Comparison of ENCODE assay signal across 1 cellular context in the genomic region with DNA sequence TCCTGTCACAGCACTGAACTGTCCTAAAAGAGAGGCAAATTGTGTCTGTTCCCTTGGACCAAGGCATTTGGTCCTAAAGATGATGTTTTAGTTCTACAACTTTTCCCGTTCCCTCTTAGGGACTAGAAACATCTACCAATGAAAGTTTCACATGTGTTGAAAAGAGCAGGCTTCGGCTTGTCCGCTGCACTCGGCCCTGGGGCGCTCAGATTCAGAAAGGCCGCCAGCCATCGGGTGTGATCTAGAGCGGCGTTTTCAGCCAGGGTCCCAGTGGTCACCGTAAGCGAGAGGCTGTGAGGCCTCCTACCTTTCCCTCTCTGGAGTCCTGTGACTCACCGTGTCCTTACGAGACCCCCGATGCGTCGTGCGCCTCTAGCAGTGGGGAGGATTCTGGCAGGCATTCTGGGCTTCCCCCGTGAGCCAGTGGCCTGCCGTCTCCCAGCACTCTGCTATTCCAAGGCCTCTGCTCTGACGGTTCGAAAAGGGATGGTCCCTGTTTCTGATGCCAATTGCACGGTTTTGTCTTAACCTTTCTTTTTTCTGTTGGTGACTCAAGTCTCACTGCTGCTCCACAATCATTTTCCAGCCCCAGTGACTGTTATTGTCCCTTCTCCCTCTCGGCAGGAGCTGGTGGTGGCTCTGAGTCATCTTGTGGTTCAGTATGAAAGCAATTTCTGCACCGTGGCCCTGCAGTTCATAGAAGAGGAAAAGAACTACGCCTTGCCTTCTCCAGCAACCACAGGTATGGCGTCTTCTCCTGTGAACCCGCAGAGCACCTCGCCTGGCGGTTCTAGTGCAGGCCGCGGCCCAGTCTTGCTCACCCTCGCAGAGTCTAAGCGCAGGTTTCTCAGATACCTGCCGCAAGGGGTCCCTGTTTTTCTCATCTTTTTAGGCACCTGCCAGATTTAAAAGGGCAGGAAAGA.
TF ChIP-seq lines count a peak whose summit lies in the region.

No MANE protein-coding gene starts in this region.

TF ChIP-seq in K562, 482 proteins besides CTCF, POLR2A, EP300 and RAD21 (continued from another document and continues in another):
- TF ChIP-seq, protein P1, sequence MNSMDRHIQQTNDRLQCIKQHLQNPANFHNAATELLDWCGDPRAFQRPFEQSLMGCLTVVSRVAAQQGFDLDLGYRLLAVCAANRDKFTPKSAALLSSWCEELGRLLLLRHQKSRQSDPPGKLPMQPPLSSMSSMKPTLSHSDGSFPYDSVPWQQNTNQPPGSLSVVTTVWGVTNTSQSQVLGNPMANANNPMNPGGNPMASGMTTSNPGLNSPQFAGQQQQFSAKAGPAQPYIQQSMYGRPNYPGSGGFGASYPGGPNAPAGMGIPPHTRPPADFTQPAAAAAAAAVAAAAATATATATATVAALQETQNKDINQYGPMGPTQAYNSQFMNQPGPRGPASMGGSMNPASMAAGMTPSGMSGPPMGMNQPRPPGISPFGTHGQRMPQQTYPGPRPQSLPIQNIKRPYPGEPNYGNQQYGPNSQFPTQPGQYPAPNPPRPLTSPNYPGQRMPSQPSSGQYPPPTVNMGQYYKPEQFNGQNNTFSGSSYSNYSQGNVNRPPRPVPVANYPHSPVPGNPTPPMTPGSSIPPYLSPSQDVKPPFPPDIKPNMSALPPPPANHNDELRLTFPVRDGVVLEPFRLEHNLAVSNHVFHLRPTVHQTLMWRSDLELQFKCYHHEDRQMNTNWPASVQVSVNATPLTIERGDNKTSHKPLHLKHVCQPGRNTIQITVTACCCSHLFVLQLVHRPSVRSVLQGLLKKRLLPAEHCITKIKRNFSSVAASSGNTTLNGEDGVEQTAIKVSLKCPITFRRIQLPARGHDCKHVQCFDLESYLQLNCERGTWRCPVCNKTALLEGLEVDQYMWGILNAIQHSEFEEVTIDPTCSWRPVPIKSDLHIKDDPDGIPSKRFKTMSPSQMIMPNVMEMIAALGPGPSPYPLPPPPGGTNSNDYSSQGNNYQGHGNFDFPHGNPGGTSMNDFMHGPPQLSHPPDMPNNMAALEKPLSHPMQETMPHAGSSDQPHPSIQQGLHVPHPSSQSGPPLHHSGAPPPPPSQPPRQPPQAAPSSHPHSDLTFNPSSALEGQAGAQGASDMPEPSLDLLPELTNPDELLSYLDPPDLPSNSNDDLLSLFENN (IDR thresholded peaks at IDR 0.05; ENCODE audit: low read depth in 2 of 2, low read length in 2 of 2), result no peak
- TF ChIP-seq, protein P2, sequence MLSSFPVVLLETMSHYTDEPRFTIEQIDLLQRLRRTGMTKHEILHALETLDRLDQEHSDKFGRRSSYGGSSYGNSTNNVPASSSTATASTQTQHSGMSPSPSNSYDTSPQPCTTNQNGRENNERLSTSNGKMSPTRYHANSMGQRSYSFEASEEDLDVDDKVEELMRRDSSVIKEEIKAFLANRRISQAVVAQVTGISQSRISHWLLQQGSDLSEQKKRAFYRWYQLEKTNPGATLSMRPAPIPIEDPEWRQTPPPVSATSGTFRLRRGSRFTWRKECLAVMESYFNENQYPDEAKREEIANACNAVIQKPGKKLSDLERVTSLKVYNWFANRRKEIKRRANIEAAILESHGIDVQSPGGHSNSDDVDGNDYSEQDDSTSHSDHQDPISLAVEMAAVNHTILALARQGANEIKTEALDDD (IDR thresholded peaks at IDR 0.05), result no peak
- TF ChIP-seq, protein P3, sequence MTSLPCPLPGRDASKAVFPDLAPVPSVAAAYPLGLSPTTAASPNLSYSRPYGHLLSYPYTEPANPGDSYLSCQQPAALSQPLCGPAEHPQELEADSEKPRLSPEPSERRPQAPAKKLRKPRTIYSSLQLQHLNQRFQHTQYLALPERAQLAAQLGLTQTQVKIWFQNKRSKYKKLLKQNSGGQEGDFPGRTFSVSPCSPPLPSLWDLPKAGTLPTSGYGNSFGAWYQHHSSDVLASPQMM (CRISPR knock-in tag; IDR thresholded peaks at IDR 0.05), result no peak
- TF ChIP-seq SMARCB1 (IDR thresholded peaks at IDR 0.05; ENCODE audit: insufficient read length, low read depth), result no peak
- TF ChIP-seq KLF1 (tag; IDR thresholded peaks at IDR 0.05), result no peak
- no peak for TF ChIP-seq ZNF217 (CRISPR knock-in tag; IDR thresholded peaks at IDR 0.05)
- TF ChIP-seq, protein P4, sequence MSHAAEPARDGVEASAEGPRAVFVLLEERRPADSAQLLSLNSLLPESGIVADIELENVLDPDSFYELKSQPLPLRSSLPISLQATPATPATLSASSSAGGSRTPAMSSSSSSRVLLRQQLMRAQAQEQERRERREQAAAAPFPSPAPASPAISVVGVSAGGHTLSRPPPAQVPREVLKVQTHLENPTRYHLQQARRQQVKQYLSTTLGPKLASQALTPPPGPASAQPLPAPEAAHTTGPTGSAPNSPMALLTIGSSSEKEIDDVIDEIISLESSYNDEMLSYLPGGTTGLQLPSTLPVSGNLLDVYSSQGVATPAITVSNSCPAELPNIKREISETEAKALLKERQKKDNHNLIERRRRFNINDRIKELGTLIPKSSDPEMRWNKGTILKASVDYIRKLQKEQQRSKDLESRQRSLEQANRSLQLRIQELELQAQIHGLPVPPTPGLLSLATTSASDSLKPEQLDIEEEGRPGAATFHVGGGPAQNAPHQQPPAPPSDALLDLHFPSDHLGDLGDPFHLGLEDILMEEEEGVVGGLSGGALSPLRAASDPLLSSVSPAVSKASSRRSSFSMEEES (CRISPR knock-in tag; IDR thresholded peaks at IDR 0.05), result no peak
- TF ChIP-seq, protein P5, sequence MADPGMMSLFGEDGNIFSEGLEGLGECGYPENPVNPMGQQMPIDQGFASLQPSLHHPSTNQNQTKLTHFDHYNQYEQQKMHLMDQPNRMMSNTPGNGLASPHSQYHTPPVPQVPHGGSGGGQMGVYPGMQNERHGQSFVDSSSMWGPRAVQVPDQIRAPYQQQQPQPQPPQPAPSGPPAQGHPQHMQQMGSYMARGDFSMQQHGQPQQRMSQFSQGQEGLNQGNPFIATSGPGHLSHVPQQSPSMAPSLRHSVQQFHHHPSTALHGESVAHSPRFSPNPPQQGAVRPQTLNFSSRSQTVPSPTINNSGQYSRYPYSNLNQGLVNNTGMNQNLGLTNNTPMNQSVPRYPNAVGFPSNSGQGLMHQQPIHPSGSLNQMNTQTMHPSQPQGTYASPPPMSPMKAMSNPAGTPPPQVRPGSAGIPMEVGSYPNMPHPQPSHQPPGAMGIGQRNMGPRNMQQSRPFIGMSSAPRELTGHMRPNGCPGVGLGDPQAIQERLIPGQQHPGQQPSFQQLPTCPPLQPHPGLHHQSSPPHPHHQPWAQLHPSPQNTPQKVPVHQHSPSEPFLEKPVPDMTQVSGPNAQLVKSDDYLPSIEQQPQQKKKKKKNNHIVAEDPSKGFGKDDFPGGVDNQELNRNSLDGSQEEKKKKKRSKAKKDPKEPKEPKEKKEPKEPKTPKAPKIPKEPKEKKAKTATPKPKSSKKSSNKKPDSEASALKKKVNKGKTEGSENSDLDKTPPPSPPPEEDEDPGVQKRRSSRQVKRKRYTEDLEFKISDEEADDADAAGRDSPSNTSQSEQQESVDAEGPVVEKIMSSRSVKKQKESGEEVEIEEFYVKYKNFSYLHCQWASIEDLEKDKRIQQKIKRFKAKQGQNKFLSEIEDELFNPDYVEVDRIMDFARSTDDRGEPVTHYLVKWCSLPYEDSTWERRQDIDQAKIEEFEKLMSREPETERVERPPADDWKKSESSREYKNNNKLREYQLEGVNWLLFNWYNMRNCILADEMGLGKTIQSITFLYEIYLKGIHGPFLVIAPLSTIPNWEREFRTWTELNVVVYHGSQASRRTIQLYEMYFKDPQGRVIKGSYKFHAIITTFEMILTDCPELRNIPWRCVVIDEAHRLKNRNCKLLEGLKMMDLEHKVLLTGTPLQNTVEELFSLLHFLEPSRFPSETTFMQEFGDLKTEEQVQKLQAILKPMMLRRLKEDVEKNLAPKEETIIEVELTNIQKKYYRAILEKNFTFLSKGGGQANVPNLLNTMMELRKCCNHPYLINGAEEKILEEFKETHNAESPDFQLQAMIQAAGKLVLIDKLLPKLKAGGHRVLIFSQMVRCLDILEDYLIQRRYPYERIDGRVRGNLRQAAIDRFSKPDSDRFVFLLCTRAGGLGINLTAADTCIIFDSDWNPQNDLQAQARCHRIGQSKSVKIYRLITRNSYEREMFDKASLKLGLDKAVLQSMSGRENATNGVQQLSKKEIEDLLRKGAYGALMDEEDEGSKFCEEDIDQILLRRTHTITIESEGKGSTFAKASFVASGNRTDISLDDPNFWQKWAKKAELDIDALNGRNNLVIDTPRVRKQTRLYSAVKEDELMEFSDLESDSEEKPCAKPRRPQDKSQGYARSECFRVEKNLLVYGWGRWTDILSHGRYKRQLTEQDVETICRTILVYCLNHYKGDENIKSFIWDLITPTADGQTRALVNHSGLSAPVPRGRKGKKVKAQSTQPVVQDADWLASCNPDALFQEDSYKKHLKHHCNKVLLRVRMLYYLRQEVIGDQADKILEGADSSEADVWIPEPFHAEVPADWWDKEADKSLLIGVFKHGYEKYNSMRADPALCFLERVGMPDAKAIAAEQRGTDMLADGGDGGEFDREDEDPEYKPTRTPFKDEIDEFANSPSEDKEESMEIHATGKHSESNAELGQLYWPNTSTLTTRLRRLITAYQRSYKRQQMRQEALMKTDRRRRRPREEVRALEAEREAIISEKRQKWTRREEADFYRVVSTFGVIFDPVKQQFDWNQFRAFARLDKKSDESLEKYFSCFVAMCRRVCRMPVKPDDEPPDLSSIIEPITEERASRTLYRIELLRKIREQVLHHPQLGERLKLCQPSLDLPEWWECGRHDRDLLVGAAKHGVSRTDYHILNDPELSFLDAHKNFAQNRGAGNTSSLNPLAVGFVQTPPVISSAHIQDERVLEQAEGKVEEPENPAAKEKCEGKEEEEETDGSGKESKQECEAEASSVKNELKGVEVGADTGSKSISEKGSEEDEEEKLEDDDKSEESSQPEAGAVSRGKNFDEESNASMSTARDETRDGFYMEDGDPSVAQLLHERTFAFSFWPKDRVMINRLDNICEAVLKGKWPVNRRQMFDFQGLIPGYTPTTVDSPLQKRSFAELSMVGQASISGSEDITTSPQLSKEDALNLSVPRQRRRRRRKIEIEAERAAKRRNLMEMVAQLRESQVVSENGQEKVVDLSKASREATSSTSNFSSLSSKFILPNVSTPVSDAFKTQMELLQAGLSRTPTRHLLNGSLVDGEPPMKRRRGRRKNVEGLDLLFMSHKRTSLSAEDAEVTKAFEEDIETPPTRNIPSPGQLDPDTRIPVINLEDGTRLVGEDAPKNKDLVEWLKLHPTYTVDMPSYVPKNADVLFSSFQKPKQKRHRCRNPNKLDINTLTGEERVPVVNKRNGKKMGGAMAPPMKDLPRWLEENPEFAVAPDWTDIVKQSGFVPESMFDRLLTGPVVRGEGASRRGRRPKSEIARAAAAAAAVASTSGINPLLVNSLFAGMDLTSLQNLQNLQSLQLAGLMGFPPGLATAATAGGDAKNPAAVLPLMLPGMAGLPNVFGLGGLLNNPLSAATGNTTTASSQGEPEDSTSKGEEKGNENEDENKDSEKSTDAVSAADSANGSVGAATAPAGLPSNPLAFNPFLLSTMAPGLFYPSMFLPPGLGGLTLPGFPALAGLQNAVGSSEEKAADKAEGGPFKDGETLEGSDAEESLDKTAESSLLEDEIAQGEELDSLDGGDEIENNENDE (IDR thresholded peaks at IDR 0.05; ENCODE audit: low read depth, low read length), result no peak
- TF ChIP-seq ZNF24 (IDR thresholded peaks at IDR 0.05), result no peak
- TF ChIP-seq FOXK2 (conservative IDR thresholded peaks at IDR 0.05 in 1 of 2, IDR thresholded peaks at IDR 0.05 in 1 of 2; ENCODE audit: low read depth in 2 of 2), result no peak
- TF ChIP-seq, protein P6, sequence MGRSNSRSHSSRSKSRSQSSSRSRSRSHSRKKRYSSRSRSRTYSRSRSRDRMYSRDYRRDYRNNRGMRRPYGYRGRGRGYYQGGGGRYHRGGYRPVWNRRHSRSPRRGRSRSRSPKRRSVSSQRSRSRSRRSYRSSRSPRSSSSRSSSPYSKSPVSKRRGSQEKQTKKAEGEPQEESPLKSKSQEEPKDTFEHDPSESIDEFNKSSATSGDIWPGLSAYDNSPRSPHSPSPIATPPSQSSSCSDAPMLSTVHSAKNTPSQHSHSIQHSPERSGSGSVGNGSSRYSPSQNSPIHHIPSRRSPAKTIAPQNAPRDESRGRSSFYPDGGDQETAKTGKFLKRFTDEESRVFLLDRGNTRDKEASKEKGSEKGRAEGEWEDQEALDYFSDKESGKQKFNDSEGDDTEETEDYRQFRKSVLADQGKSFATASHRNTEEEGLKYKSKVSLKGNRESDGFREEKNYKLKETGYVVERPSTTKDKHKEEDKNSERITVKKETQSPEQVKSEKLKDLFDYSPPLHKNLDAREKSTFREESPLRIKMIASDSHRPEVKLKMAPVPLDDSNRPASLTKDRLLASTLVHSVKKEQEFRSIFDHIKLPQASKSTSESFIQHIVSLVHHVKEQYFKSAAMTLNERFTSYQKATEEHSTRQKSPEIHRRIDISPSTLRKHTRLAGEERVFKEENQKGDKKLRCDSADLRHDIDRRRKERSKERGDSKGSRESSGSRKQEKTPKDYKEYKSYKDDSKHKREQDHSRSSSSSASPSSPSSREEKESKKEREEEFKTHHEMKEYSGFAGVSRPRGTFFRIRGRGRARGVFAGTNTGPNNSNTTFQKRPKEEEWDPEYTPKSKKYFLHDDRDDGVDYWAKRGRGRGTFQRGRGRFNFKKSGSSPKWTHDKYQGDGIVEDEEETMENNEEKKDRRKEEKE (IDR thresholded peaks at IDR 0.05; ENCODE audit: borderline replicate concordance in 1 of 2, control insufficient read depth in 1 of 2, low read depth in 2 of 2, low read length in 1 of 2), result no peak
- TF ChIP-seq, protein P7, sequence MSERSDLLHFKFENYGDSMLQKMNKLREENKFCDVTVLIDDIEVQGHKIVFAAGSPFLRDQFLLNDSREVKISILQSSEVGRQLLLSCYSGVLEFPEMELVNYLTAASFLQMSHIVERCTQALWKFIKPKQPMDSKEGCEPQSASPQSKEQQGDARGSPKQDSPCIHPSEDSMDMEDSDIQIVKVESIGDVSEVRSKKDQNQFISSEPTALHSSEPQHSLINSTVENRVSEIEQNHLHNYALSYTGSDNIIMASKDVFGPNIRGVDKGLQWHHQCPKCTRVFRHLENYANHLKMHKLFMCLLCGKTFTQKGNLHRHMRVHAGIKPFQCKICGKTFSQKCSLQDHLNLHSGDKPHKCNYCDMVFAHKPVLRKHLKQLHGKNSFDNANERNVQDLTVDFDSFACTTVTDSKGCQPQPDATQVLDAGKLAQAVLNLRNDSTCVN (CRISPR knock-in tag; IDR thresholded peaks at IDR 0.05), result no peak
- TF ChIP-seq, protein P8, sequence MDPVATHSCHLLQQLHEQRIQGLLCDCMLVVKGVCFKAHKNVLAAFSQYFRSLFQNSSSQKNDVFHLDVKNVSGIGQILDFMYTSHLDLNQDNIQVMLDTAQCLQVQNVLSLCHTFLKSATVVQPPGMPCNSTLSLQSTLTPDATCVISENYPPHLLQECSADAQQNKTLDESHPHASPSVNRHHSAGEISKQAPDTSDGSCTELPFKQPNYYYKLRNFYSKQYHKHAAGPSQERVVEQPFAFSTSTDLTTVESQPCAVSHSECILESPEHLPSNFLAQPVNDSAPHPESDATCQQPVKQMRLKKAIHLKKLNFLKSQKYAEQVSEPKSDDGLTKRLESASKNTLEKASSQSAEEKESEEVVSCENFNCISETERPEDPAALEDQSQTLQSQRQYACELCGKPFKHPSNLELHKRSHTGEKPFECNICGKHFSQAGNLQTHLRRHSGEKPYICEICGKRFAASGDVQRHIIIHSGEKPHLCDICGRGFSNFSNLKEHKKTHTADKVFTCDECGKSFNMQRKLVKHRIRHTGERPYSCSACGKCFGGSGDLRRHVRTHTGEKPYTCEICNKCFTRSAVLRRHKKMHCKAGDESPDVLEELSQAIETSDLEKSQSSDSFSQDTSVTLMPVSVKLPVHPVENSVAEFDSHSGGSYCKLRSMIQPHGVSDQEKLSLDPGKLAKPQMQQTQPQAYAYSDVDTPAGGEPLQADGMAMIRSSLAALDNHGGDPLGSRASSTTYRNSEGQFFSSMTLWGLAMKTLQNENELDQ (CRISPR knock-in tag; IDR thresholded peaks at IDR 0.05; ENCODE audit: borderline replicate concordance), result no peak
- no peak for TF ChIP-seq KDM5B (IDR thresholded peaks at IDR 0.05; ENCODE audit: insufficient replicate concordance, low read depth, low read length)
- TF ChIP-seq DNMT1 (IDR thresholded peaks at IDR 0.05), result no peak
- no peak for TF ChIP-seq SREBF2 (CRISPR knock-in tag; IDR thresholded peaks at IDR 0.05)
- no peak for TF ChIP-seq FOXK1 (CRISPR knock-in tag; IDR thresholded peaks at IDR 0.05; ENCODE audit: borderline replicate concordance)
